In the genomic region with DNA sequence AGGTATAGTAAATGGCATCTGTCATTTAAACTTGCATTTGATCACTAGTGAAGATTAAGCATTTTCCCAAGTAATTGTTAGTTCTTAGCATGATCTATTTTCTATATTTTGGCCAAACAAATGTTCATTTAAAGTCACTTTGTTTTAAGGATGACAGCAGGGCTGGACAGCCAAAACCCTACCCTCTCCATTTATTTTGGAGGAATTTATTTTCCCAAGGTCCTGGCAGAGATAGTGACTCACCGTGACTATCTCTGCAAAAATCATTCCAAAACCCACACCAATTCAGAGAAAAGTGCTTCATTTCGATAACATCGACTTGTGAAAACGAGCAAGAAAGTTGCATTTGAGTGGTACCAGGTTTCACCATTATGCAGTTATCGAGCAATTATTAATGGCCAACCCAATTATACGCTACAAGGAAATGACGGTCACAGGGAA, we compare ENCODE assay signal across 8 cellular contexts. TPM values are rescaled to one million over a fixed set of nuclear protein-coding genes. Genes with fewer than 3 reads are reported as not detected.
DNase-seq lines count a peak whose midpoint lies in the region; ATAC-seq lines count a peak whose summit lies in the region.

No MANE protein-coding gene starts in this region.

- H3K4me3 Mint-ChIP-seq in central memory CD8-positive, alpha-beta T cell: peak overlapping the region; percentile 84
- peak overlapping the region; percentile 90 to 94 (median 92) for H3K4me3 Mint-ChIP-seq in naive B cell

- H3K27ac Mint-ChIP-seq in central memory CD8-positive, alpha-beta T cell (ENCODE audit: low read depth): peak overlapping the region; percentile 83
- H3K27ac Mint-ChIP-seq in naive B cell: peak overlapping the region in 5 of 6 donors; percentile 64 to 96 (median 88)

- DNase-seq in HS-5 (ENCODE audit: low read depth): peak; percentile 48
- no peak for DNase-seq in central memory CD8-positive, alpha-beta T cell (ENCODE audit: low spot score in 2 of 2)
- no peak for DNase-seq in naive B cell
- DNase-seq in DMS153 treated with DMSO at 0.1 percent for 48 hours (lab: John Stamatoyannopoulos, UW; ENCODE audit: unreplicated experiment): no peak
- no peak for DNase-seq in stimulated activated naive CD4-positive, alpha-beta T cell treated with Interleukin-2 at 50 U/mL for 16 hours (lab: John Stamatoyannopoulos, UW)

- peak; percentile 1 for ATAC-seq in GM18519 (IDR thresholded peaks at IDR 0.05; ENCODE audit: low FRiP score, unreplicated experiment)
- peak; percentile 8 for ATAC-seq in central memory CD8-positive, alpha-beta T cell (replicated peaks; ENCODE audit: extremely low read depth, poor library complexity, severe bottlenecking)
- peak; percentile 11 for ATAC-seq in naive B cell (ENCODE audit: low read depth in 2 of 2)
- no peak for ATAC-seq in HG03565 (IDR thresholded peaks at IDR 0.05; ENCODE audit: unreplicated experiment)
- no peak for ATAC-seq in GM18517 (IDR thresholded peaks at IDR 0.05; ENCODE audit: unreplicated experiment)

- peaks cover 29% of the 10 kb centered on the region for H3K4me1 Mint-ChIP-seq in central memory CD8-positive, alpha-beta T cell
- H3K4me1 Mint-ChIP-seq in naive B cell: peaks cover 16 to 33% (median 24%) of the 10 kb centered on the region in 3 donors

- H3K36me3 Mint-ChIP-seq in central memory CD8-positive, alpha-beta T cell (ENCODE audit: insufficient read depth): peaks cover 8% of the 10 kb centered on the region
- no peaks in the 10 kb centered on the region for H3K36me3 Mint-ChIP-seq in naive B cell

- H3K27me3 Mint-ChIP-seq in central memory CD8-positive, alpha-beta T cell: no peaks in the 10 kb centered on the region
- no peaks in the 10 kb centered on the region for H3K27me3 Mint-ChIP-seq in naive B cell

- no peaks in the 10 kb centered on the region for H3K9me3 Mint-ChIP-seq in central memory CD8-positive, alpha-beta T cell
- no peaks in the 10 kb centered on the region for H3K9me3 Mint-ChIP-seq in naive B cell

RNA-seq across cellular contexts. Expression of gene AKAP1, which starts 0.7 kb away (rescaled TPM):
- 10 to 100 TPM in 5 of 6 donors, 1 to 10 TPM in 1; 9.6 to 20.5 (median 11.7) TPM for polyA plus RNA-seq in naive B cell (ENCODE audit: low read depth in 6 of 6)

Comparison
In these comparisons a context has a peak if more than half of its experiments do, and no peak if none do; other contexts are left out.
1. ATAC-seq: peak in GM18519 (single experiment), central memory CD8-positive, alpha-beta T cell (single experiment) and naive B cell (2 of 2); none in HG03565 (single experiment) and GM18517 (single experiment).